In the genomic region with DNA sequence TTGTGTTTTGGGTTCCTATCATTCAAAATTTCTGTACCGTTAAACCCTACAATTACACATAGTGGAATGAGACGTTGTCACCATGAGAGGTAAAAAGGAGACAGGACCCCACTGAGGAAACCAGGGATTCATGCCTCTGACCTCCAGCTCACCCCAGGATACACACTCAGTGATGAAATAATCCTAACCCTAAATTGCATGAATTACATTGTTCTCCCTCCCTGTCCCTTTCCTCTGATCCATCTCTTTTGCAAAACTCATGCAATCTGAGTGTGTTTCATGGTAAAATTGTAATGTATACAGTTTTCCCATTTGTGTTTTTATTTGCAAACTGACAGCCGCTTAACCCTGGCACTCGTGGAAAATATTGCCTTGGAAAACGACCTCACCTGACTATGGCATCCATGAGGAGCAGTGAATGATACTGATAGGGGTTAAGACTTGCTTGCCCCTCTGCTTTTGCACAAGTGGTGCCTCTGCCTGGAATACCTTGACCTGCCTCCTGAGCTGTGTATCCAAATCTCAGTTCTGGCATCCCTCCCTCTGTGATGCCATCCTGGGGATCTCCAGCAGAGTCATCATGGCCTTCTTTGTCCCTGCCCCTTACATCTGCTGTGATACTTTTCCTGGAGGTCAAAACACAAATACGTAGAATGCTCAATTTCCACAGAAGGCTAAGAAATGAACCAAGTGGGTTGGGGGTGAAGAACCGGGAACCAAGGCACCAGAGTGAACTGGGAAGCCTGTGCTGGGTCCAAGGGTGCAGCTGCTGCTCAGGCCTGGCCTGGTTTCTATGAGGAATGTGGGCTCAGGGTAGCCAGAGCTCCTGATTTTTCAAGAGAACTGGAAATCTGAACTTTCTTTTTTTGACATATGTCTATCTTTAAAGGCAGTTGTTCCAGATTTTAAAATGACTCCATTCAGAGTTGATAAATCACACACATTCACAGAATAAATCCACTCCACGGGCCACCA, we compare ENCODE assay signal across 1 cellular context.
TF ChIP-seq lines count a peak whose summit lies in the region.

No MANE protein-coding gene starts in this region.

TF ChIP-seq in GM23338, 12 proteins besides CTCF, POLR2A, EP300 and RAD21 (continued from another document):
- TF ChIP-seq, protein P1, sequence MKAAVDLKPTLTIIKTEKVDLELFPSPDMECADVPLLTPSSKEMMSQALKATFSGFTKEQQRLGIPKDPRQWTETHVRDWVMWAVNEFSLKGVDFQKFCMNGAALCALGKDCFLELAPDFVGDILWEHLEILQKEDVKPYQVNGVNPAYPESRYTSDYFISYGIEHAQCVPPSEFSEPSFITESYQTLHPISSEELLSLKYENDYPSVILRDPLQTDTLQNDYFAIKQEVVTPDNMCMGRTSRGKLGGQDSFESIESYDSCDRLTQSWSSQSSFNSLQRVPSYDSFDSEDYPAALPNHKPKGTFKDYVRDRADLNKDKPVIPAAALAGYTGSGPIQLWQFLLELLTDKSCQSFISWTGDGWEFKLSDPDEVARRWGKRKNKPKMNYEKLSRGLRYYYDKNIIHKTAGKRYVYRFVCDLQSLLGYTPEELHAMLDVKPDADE (IDR thresholded peaks at IDR 0.05), result no peak
- TF ChIP-seq, protein P2, sequence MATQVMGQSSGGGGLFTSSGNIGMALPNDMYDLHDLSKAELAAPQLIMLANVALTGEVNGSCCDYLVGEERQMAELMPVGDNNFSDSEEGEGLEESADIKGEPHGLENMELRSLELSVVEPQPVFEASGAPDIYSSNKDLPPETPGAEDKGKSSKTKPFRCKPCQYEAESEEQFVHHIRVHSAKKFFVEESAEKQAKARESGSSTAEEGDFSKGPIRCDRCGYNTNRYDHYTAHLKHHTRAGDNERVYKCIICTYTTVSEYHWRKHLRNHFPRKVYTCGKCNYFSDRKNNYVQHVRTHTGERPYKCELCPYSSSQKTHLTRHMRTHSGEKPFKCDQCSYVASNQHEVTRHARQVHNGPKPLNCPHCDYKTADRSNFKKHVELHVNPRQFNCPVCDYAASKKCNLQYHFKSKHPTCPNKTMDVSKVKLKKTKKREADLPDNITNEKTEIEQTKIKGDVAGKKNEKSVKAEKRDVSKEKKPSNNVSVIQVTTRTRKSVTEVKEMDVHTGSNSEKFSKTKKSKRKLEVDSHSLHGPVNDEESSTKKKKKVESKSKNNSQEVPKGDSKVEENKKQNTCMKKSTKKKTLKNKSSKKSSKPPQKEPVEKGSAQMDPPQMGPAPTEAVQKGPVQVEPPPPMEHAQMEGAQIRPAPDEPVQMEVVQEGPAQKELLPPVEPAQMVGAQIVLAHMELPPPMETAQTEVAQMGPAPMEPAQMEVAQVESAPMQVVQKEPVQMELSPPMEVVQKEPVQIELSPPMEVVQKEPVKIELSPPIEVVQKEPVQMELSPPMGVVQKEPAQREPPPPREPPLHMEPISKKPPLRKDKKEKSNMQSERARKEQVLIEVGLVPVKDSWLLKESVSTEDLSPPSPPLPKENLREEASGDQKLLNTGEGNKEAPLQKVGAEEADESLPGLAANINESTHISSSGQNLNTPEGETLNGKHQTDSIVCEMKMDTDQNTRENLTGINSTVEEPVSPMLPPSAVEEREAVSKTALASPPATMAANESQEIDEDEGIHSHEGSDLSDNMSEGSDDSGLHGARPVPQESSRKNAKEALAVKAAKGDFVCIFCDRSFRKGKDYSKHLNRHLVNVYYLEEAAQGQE (IDR thresholded peaks at IDR 0.05; ENCODE audit: unreplicated experiment), result no peak
- no peak for TF ChIP-seq ZNF331 (CRISPR knock-in tag; IDR thresholded peaks at IDR 0.05; ENCODE audit: low read depth)
- no peak for TF ChIP-seq EZH2 (IDR thresholded peaks at IDR 0.05; ENCODE audit: low read depth, unreplicated experiment)
- no peak for TF ChIP-seq JUNB (IDR thresholded peaks at IDR 0.05; ENCODE audit: unreplicated experiment)
- TF ChIP-seq ZNF114 (CRISPR knock-in tag; IDR thresholded peaks at IDR 0.05), result no peak
- TF ChIP-seq NANOG (IDR thresholded peaks at IDR 0.05; ENCODE audit: borderline replicate concordance), result no peak
- TF ChIP-seq EZH2phosphoT487 (IDR thresholded peaks at IDR 0.05; ENCODE audit: unreplicated experiment), result no peak
- TF ChIP-seq STAT1 (IDR thresholded peaks at IDR 0.05; ENCODE audit: unreplicated experiment), result no peak
- no peak for TF ChIP-seq CREB1 (CRISPR knock-in tag; IDR thresholded peaks at IDR 0.05; ENCODE audit: low read depth)
- TF ChIP-seq POLR2AphosphoS5 (IDR thresholded peaks at IDR 0.05; ENCODE audit: low read depth), result no peak
TF ChIP-seq in GM23338: peak in this region for 0.
